In the genomic region with DNA sequence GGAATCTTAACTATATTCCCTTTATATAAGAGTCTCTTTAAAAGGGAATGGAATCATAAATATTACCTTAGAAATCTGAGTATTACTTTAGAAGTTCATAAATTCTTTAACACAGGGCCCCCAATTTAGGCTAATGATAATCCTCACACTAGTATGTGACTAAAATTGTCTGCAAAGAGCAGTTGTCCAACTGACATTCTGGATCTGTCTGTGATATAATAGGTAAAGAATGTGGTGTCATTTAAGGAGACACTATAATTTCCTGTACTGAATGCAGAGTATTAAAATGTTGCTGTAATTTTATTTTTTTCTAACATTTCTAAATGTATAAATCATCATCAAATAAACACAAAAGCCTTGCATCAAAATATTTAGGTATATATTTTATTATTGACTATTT, we compare ENCODE assay signal across 1 cellular context.
TF ChIP-seq lines count a peak whose summit lies in the region.

No MANE protein-coding gene starts in this region.

TF ChIP-seq in HCT116, 20 proteins besides CTCF, POLR2A, EP300 and RAD21:
- TF ChIP-seq, protein P1, sequence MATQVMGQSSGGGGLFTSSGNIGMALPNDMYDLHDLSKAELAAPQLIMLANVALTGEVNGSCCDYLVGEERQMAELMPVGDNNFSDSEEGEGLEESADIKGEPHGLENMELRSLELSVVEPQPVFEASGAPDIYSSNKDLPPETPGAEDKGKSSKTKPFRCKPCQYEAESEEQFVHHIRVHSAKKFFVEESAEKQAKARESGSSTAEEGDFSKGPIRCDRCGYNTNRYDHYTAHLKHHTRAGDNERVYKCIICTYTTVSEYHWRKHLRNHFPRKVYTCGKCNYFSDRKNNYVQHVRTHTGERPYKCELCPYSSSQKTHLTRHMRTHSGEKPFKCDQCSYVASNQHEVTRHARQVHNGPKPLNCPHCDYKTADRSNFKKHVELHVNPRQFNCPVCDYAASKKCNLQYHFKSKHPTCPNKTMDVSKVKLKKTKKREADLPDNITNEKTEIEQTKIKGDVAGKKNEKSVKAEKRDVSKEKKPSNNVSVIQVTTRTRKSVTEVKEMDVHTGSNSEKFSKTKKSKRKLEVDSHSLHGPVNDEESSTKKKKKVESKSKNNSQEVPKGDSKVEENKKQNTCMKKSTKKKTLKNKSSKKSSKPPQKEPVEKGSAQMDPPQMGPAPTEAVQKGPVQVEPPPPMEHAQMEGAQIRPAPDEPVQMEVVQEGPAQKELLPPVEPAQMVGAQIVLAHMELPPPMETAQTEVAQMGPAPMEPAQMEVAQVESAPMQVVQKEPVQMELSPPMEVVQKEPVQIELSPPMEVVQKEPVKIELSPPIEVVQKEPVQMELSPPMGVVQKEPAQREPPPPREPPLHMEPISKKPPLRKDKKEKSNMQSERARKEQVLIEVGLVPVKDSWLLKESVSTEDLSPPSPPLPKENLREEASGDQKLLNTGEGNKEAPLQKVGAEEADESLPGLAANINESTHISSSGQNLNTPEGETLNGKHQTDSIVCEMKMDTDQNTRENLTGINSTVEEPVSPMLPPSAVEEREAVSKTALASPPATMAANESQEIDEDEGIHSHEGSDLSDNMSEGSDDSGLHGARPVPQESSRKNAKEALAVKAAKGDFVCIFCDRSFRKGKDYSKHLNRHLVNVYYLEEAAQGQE (IDR thresholded peaks at IDR 0.05; ENCODE audit: low read depth) = no peak
- TF ChIP-seq JUND (IDR thresholded peaks at IDR 0.05) = no peak
- no peak for TF ChIP-seq YY1 (IDR thresholded peaks at IDR 0.05; ENCODE audit: extremely low read depth, insufficient replicate concordance, low read depth, low read length)
- TF ChIP-seq EGR1 (IDR thresholded peaks at IDR 0.05; ENCODE audit: low read depth) = no peak
- no peak for TF ChIP-seq ZFX (IDR thresholded peaks at IDR 0.05)
- no peak for TF ChIP-seq EZH2 (IDR thresholded peaks at IDR 0.05)
- TF ChIP-seq SIN3A (IDR thresholded peaks at IDR 0.05; ENCODE audit: low read depth) = no peak
- TF ChIP-seq POLR2AphosphoS5 (IDR thresholded peaks at IDR 0.05; ENCODE audit: low read depth, low read length) = no peak
- no peak for TF ChIP-seq CEBPB (IDR thresholded peaks at IDR 0.05; ENCODE audit: low read depth)
- TF ChIP-seq TCF7L2 (IDR thresholded peaks at IDR 0.05; ENCODE audit: borderline replicate concordance, extremely low read depth, insufficient read depth, insufficient read length) = no peak
- no peak for TF ChIP-seq FOSL1 (IDR thresholded peaks at IDR 0.05; ENCODE audit: low read depth)
- TF ChIP-seq ELF1 (IDR thresholded peaks at IDR 0.05; ENCODE audit: borderline replicate concordance, low read depth) = no peak
- TF ChIP-seq, protein P2, sequence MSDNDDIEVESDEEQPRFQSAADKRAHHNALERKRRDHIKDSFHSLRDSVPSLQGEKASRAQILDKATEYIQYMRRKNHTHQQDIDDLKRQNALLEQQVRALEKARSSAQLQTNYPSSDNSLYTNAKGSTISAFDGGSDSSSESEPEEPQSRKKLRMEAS (IDR thresholded peaks at IDR 0.05) = no peak
- TF ChIP-seq EZH2phosphoT487 (IDR thresholded peaks at IDR 0.05; ENCODE audit: borderline replicate concordance) = no peak
- TF ChIP-seq ZNF274 (IDR thresholded peaks at IDR 0.05; ENCODE audit: low read depth, low read length) = no peak
- TF ChIP-seq SRF (IDR thresholded peaks at IDR 0.05; ENCODE audit: low read depth) = no peak
- TF ChIP-seq SP1 (IDR thresholded peaks at IDR 0.05; ENCODE audit: low read depth) = no peak
- TF ChIP-seq, protein P3, sequence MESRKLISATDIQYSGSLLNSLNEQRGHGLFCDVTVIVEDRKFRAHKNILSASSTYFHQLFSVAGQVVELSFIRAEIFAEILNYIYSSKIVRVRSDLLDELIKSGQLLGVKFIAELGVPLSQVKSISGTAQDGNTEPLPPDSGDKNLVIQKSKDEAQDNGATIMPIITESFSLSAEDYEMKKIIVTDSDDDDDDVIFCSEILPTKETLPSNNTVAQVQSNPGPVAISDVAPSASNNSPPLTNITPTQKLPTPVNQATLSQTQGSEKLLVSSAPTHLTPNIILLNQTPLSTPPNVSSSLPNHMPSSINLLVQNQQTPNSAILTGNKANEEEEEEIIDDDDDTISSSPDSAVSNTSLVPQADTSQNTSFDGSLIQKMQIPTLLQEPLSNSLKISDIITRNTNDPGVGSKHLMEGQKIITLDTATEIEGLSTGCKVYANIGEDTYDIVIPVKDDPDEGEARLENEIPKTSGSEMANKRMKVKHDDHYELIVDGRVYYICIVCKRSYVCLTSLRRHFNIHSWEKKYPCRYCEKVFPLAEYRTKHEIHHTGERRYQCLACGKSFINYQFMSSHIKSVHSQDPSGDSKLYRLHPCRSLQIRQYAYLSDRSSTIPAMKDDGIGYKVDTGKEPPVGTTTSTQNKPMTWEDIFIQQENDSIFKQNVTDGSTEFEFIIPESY (IDR thresholded peaks at IDR 0.05; ENCODE audit: extremely low read depth, insufficient replicate concordance, low read length) = no peak
- TF ChIP-seq, protein P4, sequence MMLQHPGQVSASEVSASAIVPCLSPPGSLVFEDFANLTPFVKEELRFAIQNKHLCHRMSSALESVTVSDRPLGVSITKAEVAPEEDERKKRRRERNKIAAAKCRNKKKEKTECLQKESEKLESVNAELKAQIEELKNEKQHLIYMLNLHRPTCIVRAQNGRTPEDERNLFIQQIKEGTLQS (IDR thresholded peaks at IDR 0.05) = no peak
- no peak for TF ChIP-seq CBX3 (IDR thresholded peaks at IDR 0.05; ENCODE audit: low read depth)
